In the genomic region with DNA sequence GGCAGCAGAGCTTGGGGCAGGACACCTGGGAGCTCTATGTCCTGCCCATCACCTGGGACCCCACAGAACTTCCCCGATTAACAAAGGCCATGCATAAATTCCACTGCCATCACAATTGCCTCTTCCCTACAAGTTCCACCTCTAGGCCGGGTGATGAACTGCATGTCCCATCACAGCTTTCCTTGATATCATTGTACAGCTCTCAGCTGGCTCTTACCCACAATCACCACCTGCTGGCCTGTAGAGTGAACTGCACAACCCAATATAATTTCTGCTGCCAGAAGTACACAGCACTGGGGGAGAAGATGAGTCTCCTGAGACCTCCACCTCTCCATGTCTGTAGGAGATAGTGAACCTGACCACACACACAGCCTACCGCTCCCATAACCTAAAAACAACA, we compare ENCODE assay signal across 8 cellular contexts.
DNase-seq lines count a peak whose midpoint lies in the region; ATAC-seq and FAIRE-seq lines count a peak whose summit lies in the region.

No MANE protein-coding gene starts in this region.

- no peak overlapping the region for H3K4me3 Mint-ChIP-seq in activated CD8-positive, alpha-beta memory T cell treated with anti-CD3 and anti-CD28 coated beads, Interleukin-2, amount 10 ng/mL, durations not matched to agents 7 days and 5 days

- ATAC-seq in GM19324 (IDR thresholded peaks at IDR 0.05; ENCODE audit: low FRiP score, unreplicated experiment) (peak; percentile 94), HG03095 (IDR thresholded peaks at IDR 0.05; ENCODE audit: unreplicated experiment) (peak; percentile 99)
- no peak for ATAC-seq in activated CD8-positive, alpha-beta memory T cell treated with anti-CD3 and anti-CD28 coated beads, Interleukin-2, amount 10 ng/mL, durations not matched to agents 7 days and 5 days

- H3K27me3 Mint-ChIP-seq in activated CD8-positive, alpha-beta memory T cell treated with anti-CD3 and anti-CD28 coated beads, Interleukin-2, amount 10 ng/mL, durations not matched to agents 7 days and 5 days = no peaks in the 10 kb centered on the region

- DNase-seq in D341Med (ENCODE audit: low spot score) (peak; percentile 47), RKO (ENCODE audit: low spot score) (peak; percentile 35), iPS-NIHi11 (ENCODE audit: low spot score) (peak; percentile 58), urothelium cell line (ENCODE audit: low spot score) (no peak), cortex of kidney (lab: John Stamatoyannopoulos, UW) (no peak)
- no peak for DNase-seq in activated CD8-positive, alpha-beta memory T cell treated with anti-CD3 and anti-CD28 coated beads, Interleukin-2, amount 10 ng/mL, durations not matched to agents 7 days and 5 days

- no peaks in the 10 kb centered on the region for H3K9me3 Mint-ChIP-seq in activated CD8-positive, alpha-beta memory T cell treated with anti-CD3 and anti-CD28 coated beads, Interleukin-2, amount 10 ng/mL, durations not matched to agents 7 days and 5 days (ENCODE audit: low read depth)

- H3K36me3 Mint-ChIP-seq in activated CD8-positive, alpha-beta memory T cell treated with anti-CD3 and anti-CD28 coated beads, Interleukin-2, amount 10 ng/mL, durations not matched to agents 7 days and 5 days = no peaks in the 10 kb centered on the region

- CTCF ChIA-PET in activated CD8-positive, alpha-beta memory T cell treated with anti-CD3 and anti-CD28 coated beads, Interleukin-2, amount 10 ng/mL, durations not matched to agents 7 days and 5 days (lab: Charles Lee) = no interaction called here

- no peaks in the 10 kb centered on the region for H3K4me1 Mint-ChIP-seq in activated CD8-positive, alpha-beta memory T cell treated with anti-CD3 and anti-CD28 coated beads, Interleukin-2, amount 10 ng/mL, durations not matched to agents 7 days and 5 days

- FAIRE-seq in urothelium cell line (lab: Jason Lieb, UNC) = no peak

- H3K27ac Mint-ChIP-seq in activated CD8-positive, alpha-beta memory T cell treated with anti-CD3 and anti-CD28 coated beads, Interleukin-2, amount 10 ng/mL, durations not matched to agents 7 days and 5 days = no peak overlapping the region

Comparison
In these comparisons a context has a peak if more than half of its experiments do, and no peak if none do; other contexts are left out.
1. DNase-seq: peak in D341Med (single experiment), RKO (single experiment) and iPS-NIHi11 (single experiment); none in urothelium cell line (single experiment), activated CD8-positive, alpha-beta memory T cell treated with anti-CD3 and anti-CD28 coated beads, Interleukin-2, amount 10 ng/mL, durations not matched to agents 7 days and 5 days (single experiment) and cortex of kidney (single experiment).